Comparison of ENCODE assay signal across 8 cellular contexts in the genomic region with DNA sequence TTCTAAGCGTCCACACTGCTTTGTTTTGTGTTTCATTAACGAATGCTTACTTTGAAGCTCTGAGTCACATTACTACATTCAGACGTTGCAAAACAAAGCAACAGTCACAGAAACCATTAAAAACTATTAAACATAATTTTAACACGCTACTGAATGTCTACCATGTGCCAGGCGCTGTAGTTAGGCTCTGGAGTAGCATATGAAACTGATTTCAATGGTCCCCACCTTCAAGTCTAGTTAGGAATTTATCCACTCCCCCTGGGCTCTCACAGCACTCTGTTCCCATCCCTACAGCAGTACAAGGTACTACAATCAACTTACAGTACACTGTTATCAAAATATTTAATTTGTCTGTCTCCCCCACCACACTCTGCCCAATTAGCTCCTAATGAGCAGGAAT. TPM values are rescaled to one million over a fixed set of nuclear protein-coding genes. Genes with fewer than 3 reads are reported as not detected.
A peak's percentile ranks its signal among the peaks of the same experiment; 100 is the strongest.
DNase-seq lines count a peak whose midpoint lies in the region; ATAC-seq, FAIRE-seq and TF ChIP-seq lines count a peak whose summit lies in the region.

No MANE protein-coding gene starts in this region.

- H3K36me3 ChIP-seq in GM23338 (ENCODE audit: insufficient read depth) = peaks cover 21% of the 10 kb centered on the region
- H3K36me3 ChIP-seq in small intestine (ENCODE audit: control insufficient read depth in 2 of 2, insufficient read depth in 2 of 2, low read length in 2 of 2) = peaks cover 5% of the 10 kb centered on the region in 2 donors

- H3K4me1 Mint-ChIP-seq in GM23338 = no peaks in the 10 kb centered on the region; the same call in 2 of the 3 replicates
- no peaks in the 10 kb centered on the region for H3K4me1 Mint-ChIP-seq in stimulated activated effector memory CD8-positive, alpha-beta T cell treated with anti-CD3 and anti-CD28 coated beads, Interleukin-12 subunit alpha, Interleukin-12 subunit beta, amount 100 ng/mL, for 72 hours

- ATAC-seq in GM23338 (peak; percentile 18), foreskin keratinocyte (peak; percentile 12), HG03442 (IDR thresholded peaks at IDR 0.05; ENCODE audit: unreplicated experiment) (no peak)
- no peak for ATAC-seq in stimulated activated effector memory CD8-positive, alpha-beta T cell treated with anti-CD3 and anti-CD28 coated beads, Interleukin-12 subunit alpha, Interleukin-12 subunit beta, amount 100 ng/mL, for 72 hours

- no peak overlapping the region for H3K4me3 Mint-ChIP-seq in GM23338
- H3K4me3 Mint-ChIP-seq in stimulated activated effector memory CD8-positive, alpha-beta T cell treated with anti-CD3 and anti-CD28 coated beads, Interleukin-12 subunit alpha, Interleukin-12 subunit beta, amount 100 ng/mL, for 72 hours = no peak overlapping the region

- H3K4me1 ChIP-seq in GM23338 (ENCODE audit: insufficient read depth) (peaks cover 8% of the 10 kb centered on the region; the same call in 1 of the 2 replicates), foreskin keratinocyte (no peaks in the 10 kb centered on the region), small intestine (ENCODE audit: control insufficient read depth in 2 of 2, insufficient read depth in 1 of 2, low read depth in 1 of 2, low read length in 1 of 2) (no peaks in the 10 kb centered on the region)

- no peak overlapping the region for H3K27ac Mint-ChIP-seq in GM23338
- H3K27ac Mint-ChIP-seq in stimulated activated effector memory CD8-positive, alpha-beta T cell treated with anti-CD3 and anti-CD28 coated beads, Interleukin-12 subunit alpha, Interleukin-12 subunit beta, amount 100 ng/mL, for 72 hours = no peak overlapping the region

- H3K4me3 ChIP-seq in GM23338 = peak overlapping the region; percentile 96
- peak overlapping the region; percentile 50 to 70 for H3K4me3 ChIP-seq in small intestine (ENCODE audit: low read depth in 1 of 2, low read length in 2 of 2)

- no peaks in the 10 kb centered on the region for H3K9me3 ChIP-seq in small intestine (ENCODE audit: control insufficient read depth, low read depth)

- no peaks in the 10 kb centered on the region for H3K27me3 ChIP-seq in GM23338 (ENCODE audit: insufficient read depth)
- no peaks in the 10 kb centered on the region for H3K27me3 ChIP-seq in foreskin keratinocyte
- H3K27me3 ChIP-seq in small intestine (ENCODE audit: control insufficient read depth in 2 of 2, insufficient read depth in 2 of 2, low read length in 2 of 2) = no peaks in the 10 kb centered on the region

- no peaks in the 10 kb centered on the region for H3K9me3 Mint-ChIP-seq in GM23338
- H3K9me3 Mint-ChIP-seq in stimulated activated effector memory CD8-positive, alpha-beta T cell treated with anti-CD3 and anti-CD28 coated beads, Interleukin-12 subunit alpha, Interleukin-12 subunit beta, amount 100 ng/mL, for 72 hours = no peaks in the 10 kb centered on the region

- TF ChIP-seq CTCF in GM23338 (conservative IDR thresholded peaks at IDR 0.05; ENCODE audit: low read depth in 2 of 2) = no peak
- TF ChIP-seq CTCF in foreskin keratinocyte (conservative IDR thresholded peaks at IDR 0.05) = no peak

- H3F3A ChIP-seq in GM23338 (replicated peaks; ENCODE audit: low read depth) = no peaks in the 10 kb centered on the region

- DNase-seq in GM23338 (ENCODE audit: low spot score) (peak; percentile 31), RKO (ENCODE audit: low spot score) (peak; percentile 56), foreskin keratinocyte (peak; percentile 11 to 23), small intestine (peak; percentile 22), NCI-H2227 treated with DMSO at 0.1 percent for 48 hours (lab: John Stamatoyannopoulos, UW) (no peak), GM12891 (ENCODE audit: insufficient read length, low spot score) (no peak)
- no peak for DNase-seq in stimulated activated effector memory CD8-positive, alpha-beta T cell treated with anti-CD3 and anti-CD28 coated beads, Interleukin-12 subunit alpha, Interleukin-12 subunit beta, amount 100 ng/mL, for 72 hours (ENCODE audit: low spot score in 2 of 2)

- H3K79me2 ChIP-seq in GM23338 (replicated peaks; ENCODE audit: insufficient read depth) = peaks cover 40% of the 10 kb centered on the region

- peak overlapping the region; percentile 92 for H3K4me2 ChIP-seq in GM23338

- peaks cover 15% of the 10 kb centered on the region; the same call in 1 of the 2 replicates for H4K20me1 ChIP-seq in GM23338 (replicated peaks; ENCODE audit: insufficient read depth)

- peaks cover 28% of the 10 kb centered on the region for H3K36me3 Mint-ChIP-seq in GM23338 (ENCODE audit: low read depth)
- peaks cover 45% of the 10 kb centered on the region for H3K36me3 Mint-ChIP-seq in stimulated activated effector memory CD8-positive, alpha-beta T cell treated with anti-CD3 and anti-CD28 coated beads, Interleukin-12 subunit alpha, Interleukin-12 subunit beta, amount 100 ng/mL, for 72 hours

- H3K27me3 Mint-ChIP-seq in GM23338 (ENCODE audit: insufficient read depth, low read depth, poor library complexity) = no peaks in the 10 kb centered on the region

- no peak for FAIRE-seq in small intestine (lab: Jason Lieb, UNC)
- no peak for FAIRE-seq in GM12891 (lab: Jason Lieb, UNC)

- WGBS in small intestine, 3 donors = 1 to 7% (median 6%) methylated on average over 5 of the region's 5 CpGs

- no peak for TF ChIP-seq POLR2A in GM12891 (IDR thresholded peaks at IDR 0.05; ENCODE audit: low read depth, low read length)

- H3K9me2 ChIP-seq in GM23338 (ENCODE audit: insufficient read depth) = no peaks in the 10 kb centered on the region

- peak overlapping the region; percentile 49; the same call in 1 of the 2 replicates for H2AFZ ChIP-seq in GM23338

- H3K27ac ChIP-seq in GM23338 (ENCODE audit: low read depth) (peak overlapping the region; percentile 75), foreskin keratinocyte (peak overlapping the region; percentile 70), small intestine (ENCODE audit: low read depth in 1 of 2, low read length in 1 of 2) (peak overlapping the region; percentile 74 to 84)

TF ChIP-seq in GM23338, 12 proteins besides CTCF, POLR2A, EP300 and RAD21 (continues in another document):
- TF ChIP-seq JUNB (IDR thresholded peaks at IDR 0.05; ENCODE audit: unreplicated experiment) (peak; percentile 59), EZH2 (IDR thresholded peaks at IDR 0.05; ENCODE audit: low read depth, unreplicated experiment) (no peak), EZH2phosphoT487 (IDR thresholded peaks at IDR 0.05; ENCODE audit: unreplicated experiment) (no peak), CREB1 (CRISPR knock-in tag; IDR thresholded peaks at IDR 0.05; ENCODE audit: low read depth) (no peak)

TF ChIP-seq in GM12891, 5 proteins besides CTCF, POLR2A, EP300 and RAD21:
- no peak for TF ChIP-seq SPI1 (IDR thresholded peaks at IDR 0.05; ENCODE audit: low read depth, low read length)
- TF ChIP-seq TAF1 (IDR thresholded peaks at IDR 0.05; ENCODE audit: low read depth, low read length) = no peak
- no peak for TF ChIP-seq POU2F2 (IDR thresholded peaks at IDR 0.05; ENCODE audit: low read depth, low read length)
- TF ChIP-seq POLR2AphosphoS5 (IDR thresholded peaks at IDR 0.05; ENCODE audit: low read depth, low read length) = no peak
- TF ChIP-seq PAX5 (IDR thresholded peaks at IDR 0.05; ENCODE audit: insufficient read depth, low read length, severe bottlenecking) = no peak

RNA-seq across cellular contexts. Expression of a gene that starts 0.6 kb away (rescaled TPM):
- total RNA-seq in GM23338 (2014; rRNA removed; shearing (Covaris generic)) = 50.8 and 72.7 TPM in 2 replicates
- polyA plus RNA-seq in GM23338 (2016; fragmentation: Nextera tagmentation; extraction: Ambion mirVana) (88.6 and 111 TPM in 2 replicates), foreskin keratinocyte (67.3 and 71.4 TPM in 2 replicates), small intestine (10 to 100 TPM; 35.4 to 43.4 (median 39.3) TPM)
- total RNA-seq in foreskin keratinocyte = 56.2 and 56.6 TPM in 2 replicates
- 54.2 TPM for polyA plus RNA-seq in GM12891 (2012; ENCODE audit: low read depth, missing spikeins)

RNA-seq across cellular contexts. Expression of a gene that starts 35.9 kb away (rescaled TPM):
- 39.8 and 44.4 TPM in 2 replicates for total RNA-seq in GM23338 (2014; rRNA removed; shearing (Covaris generic))
- 20.2 and 22.3 TPM in 2 replicates for polyA plus RNA-seq in GM23338 (2016; fragmentation: Nextera tagmentation; extraction: Ambion mirVana)
- 29.9 and 34.7 TPM in 2 replicates for total RNA-seq in foreskin keratinocyte
- 6.5 and 8.8 TPM in 2 replicates for polyA plus RNA-seq in foreskin keratinocyte
- polyA plus RNA-seq in small intestine = 10 to 100 TPM; 10.8 to 14.6 (median 13.0) TPM
- polyA plus RNA-seq in GM12891 (2012; ENCODE audit: low read depth, missing spikeins) = 18.2 TPM

RNA-seq across cellular contexts. Expression of a gene that starts 41.8 kb away (rescaled TPM):
- total RNA-seq in GM23338 (2014; rRNA removed; shearing (Covaris generic)) = 50.9 and 51.5 TPM in 2 replicates
- polyA plus RNA-seq in GM23338 (2016; fragmentation: Nextera tagmentation; extraction: Ambion mirVana) (62.6 and 63.9 TPM in 2 replicates), foreskin keratinocyte (71.6 and 75.1 TPM in 2 replicates), small intestine (10 to 100 TPM; 12.7 to 32.7 (median 31.6) TPM)
- total RNA-seq in foreskin keratinocyte = 53.9 and 55.7 TPM in 2 replicates
- 15.9 TPM for polyA plus RNA-seq in GM12891 (2012; ENCODE audit: low read depth, missing spikeins)

Comparison
In these comparisons a context has a peak if more than half of its experiments do, and no peak if none do; other contexts are left out.
1. ATAC-seq: peak in GM23338 (single experiment) and foreskin keratinocyte (single experiment); none in HG03442 (single experiment) and stimulated activated effector memory CD8-positive, alpha-beta T cell treated with anti-CD3 and anti-CD28 coated beads, Interleukin-12 subunit alpha, Interleukin-12 subunit beta, amount 100 ng/mL, for 72 hours (single experiment).
2. DNase-seq: peak in GM23338 (single experiment), RKO (single experiment), foreskin keratinocyte (2 of 2) and small intestine (single experiment); none in stimulated activated effector memory CD8-positive, alpha-beta T cell treated with anti-CD3 and anti-CD28 coated beads, Interleukin-12 subunit alpha, Interleukin-12 subunit beta, amount 100 ng/mL, for 72 hours (0 of 2), NCI-H2227 treated with DMSO at 0.1 percent for 48 hours (single experiment) and GM12891 (single experiment).
3. Peak in every context shown above with its lines, with median percentiles within 50 percentile points of each other: H3K27ac ChIP-seq.